In the genomic region with DNA sequence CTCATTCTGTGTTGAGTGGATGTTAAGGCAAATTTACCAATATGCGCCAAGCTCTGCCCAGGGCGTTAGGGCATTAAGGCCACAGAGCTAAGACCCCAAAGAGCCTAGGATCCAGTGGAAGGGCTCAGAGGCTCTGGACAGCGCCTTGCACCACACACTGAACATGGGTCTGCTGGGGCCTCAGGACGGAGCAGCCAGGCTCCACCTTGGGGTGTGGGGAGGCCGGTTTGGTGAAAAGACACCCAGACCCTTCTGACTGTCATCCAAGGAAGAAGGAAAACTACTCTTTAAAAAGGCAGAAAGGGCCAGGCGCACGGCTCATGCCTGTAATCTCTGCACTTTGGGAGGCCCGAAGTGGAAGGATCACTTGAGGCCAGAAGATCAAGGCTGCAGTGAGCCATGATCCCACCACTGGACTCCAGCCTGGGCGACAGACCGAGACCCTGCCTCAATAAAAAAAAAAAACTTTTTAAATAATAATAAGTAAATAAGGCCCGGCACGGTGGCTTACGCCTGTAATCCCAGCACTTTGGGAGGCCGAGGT, we compare ENCODE assay signal across 1 cellular context.
TF ChIP-seq lines count a peak whose summit lies in the region.

No MANE protein-coding gene starts in this region.

TF ChIP-seq in H1, 55 proteins besides CTCF, POLR2A, EP300 and RAD21:
- TF ChIP-seq BACH1 (IDR thresholded peaks at IDR 0.05; ENCODE audit: low read length) (no peak), ASH2L (IDR thresholded peaks at IDR 0.05; ENCODE audit: low read length) (no peak), SAP30 (IDR thresholded peaks at IDR 0.05; ENCODE audit: insufficient read depth, insufficient replicate concordance, low read length) (no peak), CHD1 (IDR thresholded peaks at IDR 0.05; ENCODE audit: low read depth, low read length) (no peak), PHF8 (conservative IDR thresholded peaks at IDR 0.05; ENCODE audit: low read depth, low read length) (no peak), TCF12 (IDR thresholded peaks at IDR 0.05; ENCODE audit: low read depth, low read length) (no peak), CTBP2 (IDR thresholded peaks at IDR 0.05; ENCODE audit: borderline replicate concordance, insufficient read depth, insufficient read length, low read length) (no peak), CREB1 (IDR thresholded peaks at IDR 0.05) (no peak), SIRT6 (IDR thresholded peaks at IDR 0.05; ENCODE audit: low read length) (no peak), YY1 (IDR thresholded peaks at IDR 0.05; ENCODE audit: low read depth, low read length) (no peak), RNF2 (IDR thresholded peaks at IDR 0.05; ENCODE audit: borderline replicate concordance, low read depth, low read length, missing control alignments, poor library complexity, severe bottlenecking) (no peak), GABPA (IDR thresholded peaks at IDR 0.05; ENCODE audit: borderline replicate concordance, insufficient read depth, low read length) (no peak), JUN (IDR thresholded peaks at IDR 0.05; ENCODE audit: low read depth, low read length) (no peak), POLR2AphosphoS5 (IDR thresholded peaks at IDR 0.05; ENCODE audit: low read depth, low read length) (no peak), SIX5 (IDR thresholded peaks at IDR 0.05; ENCODE audit: low read depth, low read length) (no peak), CHD2 (IDR thresholded peaks at IDR 0.05; ENCODE audit: low read length) (no peak)
